Comparison of ENCODE assay signal across 8 cellular contexts in genomic region chr4:55312491-55313101, GRCh38. TPM values are rescaled to one million over a fixed set of nuclear protein-coding genes. Genes with fewer than 3 reads are reported as not detected.
DNase-seq lines count a peak whose midpoint lies in the region; ATAC-seq, FAIRE-seq and TF ChIP-seq lines count a peak whose summit lies in the region.

No MANE protein-coding gene starts in this region.

- H3K4me1 ChIP-seq in left lung: no peaks in the 10 kb centered on the region

- H3K27me3 ChIP-seq in left lung: no peaks in the 10 kb centered on the region

- no peaks in the 10 kb centered on the region for H3K36me3 ChIP-seq in left lung

- H3K9me3 ChIP-seq in left lung: no peaks in the 10 kb centered on the region

- H3K27me3 Mint-ChIP-seq in type B pancreatic cell: no peaks in the 10 kb centered on the region

- no peak overlapping the region for H3K27ac Mint-ChIP-seq in type B pancreatic cell

- no peaks in the 10 kb centered on the region for H3K36me3 Mint-ChIP-seq in type B pancreatic cell

- peak; percentile 88 for TF ChIP-seq CTCF in cardiac fibroblast (IDR thresholded peaks at IDR 0.05; ENCODE audit: low read depth, low read length)
- TF ChIP-seq CTCF in left lung (IDR thresholded peaks at IDR 0.05): peak; percentile 48 to 55
- peak; percentile 70 for TF ChIP-seq CTCF in type B pancreatic cell (conservative IDR thresholded peaks at IDR 0.05)

- ATAC-seq in HG03159 (IDR thresholded peaks at IDR 0.05; ENCODE audit: unreplicated experiment) (peak; percentile 89), left lung (peak; percentile 84)

- peak; percentile 9 for FAIRE-seq in GM12892 (lab: Jason Lieb, UNC)

- H3K9me3 Mint-ChIP-seq in type B pancreatic cell: no peaks in the 10 kb centered on the region

- peak; percentile 28 for DNase-seq in AG08396 (ENCODE audit: low spot score)
- DNase-seq in GM12892 (ENCODE audit: insufficient read length): no peak
- peak; percentile 20 for DNase-seq in RPMI8226
- DNase-seq in cardiac fibroblast (ENCODE audit: low read depth in 2 of 2): peak; percentile 71 to 79
- DNase-seq in left lung: no peak
- no peak for DNase-seq in type B pancreatic cell (ENCODE audit: extremely low spot score, unreplicated experiment)
- no peak for DNase-seq in retina

- H3K27ac ChIP-seq in left lung: no peak overlapping the region

- H3K4me3 ChIP-seq in cardiac fibroblast (replicated peaks in 1 of 2; ENCODE audit: low read depth in 2 of 2, low read length in 2 of 2) (no peak overlapping the region), left lung (no peak overlapping the region)

- no peaks in the 10 kb centered on the region for H3K4me1 Mint-ChIP-seq in type B pancreatic cell (ENCODE audit: unreplicated experiment)

- H3K4me3 Mint-ChIP-seq in type B pancreatic cell: no peak overlapping the region

- TF ChIP-seq POLR2A in GM12892 (IDR thresholded peaks at IDR 0.05; ENCODE audit: low read depth, low read length): no peak

- intact Hi-C loops in left lung (cut with DNase I): no loop called here

RNA-seq across cellular contexts. Expression of gene SRD5A3, which starts 33.4 kb away (rescaled TPM):
- 4.5 TPM for polyA plus RNA-seq in GM12892 (2012; ENCODE audit: missing spikeins)
- total RNA-seq in left lung: 10 to 100 TPM; 27.1 to 31.3 TPM
- 19.8 and 25.7 TPM in 2 replicates for total RNA-seq in type B pancreatic cell (ENCODE audit: low replicate concordance)

Comparison
In these comparisons a context has a peak if more than half of its experiments do, and no peak if none do; other contexts are left out.
1. DNase-seq: peak in AG08396 (single experiment), RPMI8226 (single experiment) and cardiac fibroblast (2 of 2); none in GM12892 (single experiment), left lung (0 of 2), type B pancreatic cell (single experiment) and retina (single experiment).
2. Peak in every context shown above with its lines, with median percentiles within 50 percentile points of each other: CTCF ChIP-seq.